14 cellular contexts compared by ENCODE assay signal in the genomic region with DNA sequence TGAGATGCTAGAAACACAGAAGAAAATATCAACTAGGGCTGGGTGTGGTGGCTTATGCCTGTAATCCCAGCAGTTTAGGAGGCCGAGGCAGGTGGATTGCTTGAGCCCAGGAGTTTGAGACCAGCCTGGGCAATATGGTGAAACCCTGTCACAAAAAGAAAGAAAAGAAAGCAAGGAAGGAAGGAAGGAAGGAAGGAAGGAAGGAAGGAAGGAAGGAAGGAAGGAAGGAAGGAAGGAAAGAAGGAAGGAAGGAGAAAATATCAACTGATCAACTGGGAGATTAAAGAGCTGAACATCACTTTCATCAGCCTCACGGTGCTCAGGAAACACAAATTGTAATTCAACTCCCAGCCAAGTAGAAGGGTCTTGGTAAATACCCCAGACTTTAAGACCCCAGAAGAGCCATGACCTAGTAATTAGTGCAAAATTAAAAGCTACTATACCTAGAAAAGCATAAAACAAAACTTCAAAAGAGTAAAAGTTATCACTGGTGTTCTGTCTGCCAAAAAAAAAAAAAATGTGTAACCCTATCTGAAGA. TPM values are rescaled to one million over a fixed set of nuclear protein-coding genes. Genes with fewer than 3 reads are reported as not detected.
"Had no signal": no experiment of that assay in that cellular context is flagged by ENCODE, and none has a peak within 500 bp of the region (broad histone marks: within the 10 kb centered on the region; RNA-seq: fewer than 3 reads in every experiment).

No MANE protein-coding gene starts in this region.

- H3K27me3 Mint-ChIP-seq: stimulated activated memory B cell treated with anti-CD40 and anti-IgM and Interleukin-4, amounts not matched to agents 10 μg/mL and 1 μg/mL and 100 μg/mL, for 72 hours had no signal

- H3K4me1 Mint-ChIP-seq: mesothelial cell of epicardium; stimulated activated memory B cell treated with anti-CD40 and anti-IgM and Interleukin-4, amounts not matched to agents 10 μg/mL and 1 μg/mL and 100 μg/mL, for 72 hours had no signal

- H3K27me3 ChIP-seq: ascending aorta, thyroid gland had no signal

- H3K4me3 Mint-ChIP-seq: mesothelial cell of epicardium; stimulated activated memory B cell treated with anti-CD40 and anti-IgM and Interleukin-4, amounts not matched to agents 10 μg/mL and 1 μg/mL and 100 μg/mL, for 72 hours had no signal

- H3K9me3 ChIP-seq: ascending aorta, sigmoid colon, SK-N-SH, thyroid gland had no signal

- DNase-seq: hypothalamus; kidney; occipital lobe; posterior cingulate gyrus; sigmoid colon; SK-N-SH; stimulated activated CD4-positive, alpha-beta T cell treated with anti-CD3 and anti-CD28 coated beads, Interleukin-4, amount 100 ng/mL, for 24 hours; thyroid gland had no signal

- H3K27ac Mint-ChIP-seq: mesothelial cell of epicardium; stimulated activated memory B cell treated with anti-CD40 and anti-IgM and Interleukin-4, amounts not matched to agents 10 μg/mL and 1 μg/mL and 100 μg/mL, for 72 hours had no signal

- H3K4me3 ChIP-seq: ascending aorta, coronary artery, sigmoid colon, thyroid gland had no signal

- H3K4me1 ChIP-seq: ascending aorta, sigmoid colon, thyroid gland had no signal

- H3K36me3 Mint-ChIP-seq: mesothelial cell of epicardium had no signal

- H3K27ac ChIP-seq: ascending aorta, coronary artery, sigmoid colon, thyroid gland had no signal

- ATAC-seq: left lobe of liver; stimulated activated memory B cell treated with anti-CD40 and anti-IgM and Interleukin-4, amounts not matched to agents 10 μg/mL and 1 μg/mL and 100 μg/mL, for 72 hours had no signal

- H3K36me3 ChIP-seq: ascending aorta, sigmoid colon, thyroid gland had no signal

RNA-seq across cellular contexts. Expression of a gene that starts 44.1 kb away (rescaled TPM):
- polyA plus RNA-seq: neural cell had no signal
